Comparison of ENCODE assay signal across 8 cellular contexts in genomic region chr15:65183847-65184159, GRCh38. TPM values are rescaled to one million over a fixed set of nuclear protein-coding genes. Genes with fewer than 3 reads are reported as not detected.
DNase-seq lines count a peak whose midpoint lies in the region; ATAC-seq, FAIRE-seq and TF ChIP-seq lines count a peak whose summit lies in the region.

No MANE protein-coding gene starts in this region.

- H3K9me3 ChIP-seq in kidney (ENCODE audit: control insufficient read depth in 1 of 2, low read length in 2 of 2) (no peaks in the 10 kb centered on the region), testis (no peaks in the 10 kb centered on the region)

- peaks cover 0 to 13% of the 10 kb centered on the region in 2 donors for H3K36me3 ChIP-seq in kidney (ENCODE audit: control insufficient read depth in 1 of 2, insufficient read depth in 2 of 2, low read length in 2 of 2)
- no peaks in the 10 kb centered on the region for H3K36me3 ChIP-seq in testis (ENCODE audit: low read depth, missing control alignments)

- H3K9ac ChIP-seq in kidney (ENCODE audit: low read length in 2 of 2): peak overlapping the region; percentile 92 to 96

- no peaks in the 10 kb centered on the region for H3K27me3 ChIP-seq in testis

- peak overlapping the region; percentile 94 for H3K4me3 Mint-ChIP-seq in activated CD4-positive, alpha-beta T cell treated with anti-CD3 and anti-CD28 coated beads, Interleukin-2, amount 10 ng/mL, durations not matched to agents 24 days and 14 days
- peak overlapping the region; percentile 97 for H3K4me3 Mint-ChIP-seq in activated naive CD8-positive, alpha-beta T cell treated with anti-CD3 and anti-CD28 coated beads for 36 hours

- peaks cover 17% of the 10 kb centered on the region for H3K36me3 Mint-ChIP-seq in activated CD4-positive, alpha-beta T cell treated with anti-CD3 and anti-CD28 coated beads, Interleukin-2, amount 10 ng/mL, durations not matched to agents 24 days and 14 days (ENCODE audit: low read depth)
- H3K36me3 Mint-ChIP-seq in activated naive CD8-positive, alpha-beta T cell treated with anti-CD3 and anti-CD28 coated beads for 36 hours: peaks cover 21% of the 10 kb centered on the region

- no peak for TF ChIP-seq POLR2A in testis (IDR thresholded peaks at IDR 0.05)

- no peaks in the 10 kb centered on the region for H3K9me3 Mint-ChIP-seq in activated CD4-positive, alpha-beta T cell treated with anti-CD3 and anti-CD28 coated beads, Interleukin-2, amount 10 ng/mL, durations not matched to agents 24 days and 14 days
- no peaks in the 10 kb centered on the region for H3K9me3 Mint-ChIP-seq in activated naive CD8-positive, alpha-beta T cell treated with anti-CD3 and anti-CD28 coated beads for 36 hours

- intact Hi-C loops in activated CD4-positive, alpha-beta T cell treated with anti-CD3 and anti-CD28 coated beads, Interleukin-2, amount 10 ng/mL, durations not matched to agents 24 days and 14 days (cut with micrococcal nuclease): loop anchor here (10.0 kb wide), 1 partner anchor 339 kb away; the partner anchor contains the start of gene PLEKHO2
- intact Hi-C loops in kidney (cut with DNase I): no loop called here
- intact Hi-C loops in testis (cut with DNase I; ENCODE audit: low total_unique reads): no loop called here

- H3K27ac ChIP-seq in kidney (ENCODE audit: low read depth in 2 of 2, low read length in 2 of 2) (peak overlapping the region in 1 of 2 donors; percentile 96), testis (peak overlapping the region; percentile 92 to 97)

- peak overlapping the region; percentile 91 for H3K27ac Mint-ChIP-seq in activated CD4-positive, alpha-beta T cell treated with anti-CD3 and anti-CD28 coated beads, Interleukin-2, amount 10 ng/mL, durations not matched to agents 24 days and 14 days
- peak overlapping the region; percentile 90 for H3K27ac Mint-ChIP-seq in activated naive CD8-positive, alpha-beta T cell treated with anti-CD3 and anti-CD28 coated beads for 36 hours

- H3K4me1 ChIP-seq in kidney (ENCODE audit: control insufficient read depth in 1 of 2, insufficient read depth in 1 of 2, low read depth in 1 of 2, low read length in 2 of 2) (peaks cover 0 to 4% of the 10 kb centered on the region in 2 donors), testis (peaks cover 9% of the 10 kb centered on the region)

- H3K4me3 ChIP-seq in kidney (ENCODE audit: low read length in 2 of 2) (peak overlapping the region; percentile 93 to 96), testis (peak overlapping the region; percentile 90 to 91)

- TF ChIP-seq CTCF in kidney (IDR thresholded peaks at IDR 0.05; ENCODE audit: borderline replicate concordance, extremely low read depth, insufficient read depth): no peak
- TF ChIP-seq CTCF in testis (IDR thresholded peaks at IDR 0.05): no peak

- H3K4me1 Mint-ChIP-seq in activated CD4-positive, alpha-beta T cell treated with anti-CD3 and anti-CD28 coated beads, Interleukin-2, amount 10 ng/mL, durations not matched to agents 24 days and 14 days: peaks cover 23% of the 10 kb centered on the region
- peaks cover 31% of the 10 kb centered on the region for H3K4me1 Mint-ChIP-seq in activated naive CD8-positive, alpha-beta T cell treated with anti-CD3 and anti-CD28 coated beads for 36 hours

- ATAC-seq in HG03108 (IDR thresholded peaks at IDR 0.05; ENCODE audit: unreplicated experiment): no peak

- H3K27me3 Mint-ChIP-seq in activated CD4-positive, alpha-beta T cell treated with anti-CD3 and anti-CD28 coated beads, Interleukin-2, amount 10 ng/mL, durations not matched to agents 24 days and 14 days: no peaks in the 10 kb centered on the region
- H3K27me3 Mint-ChIP-seq in activated naive CD8-positive, alpha-beta T cell treated with anti-CD3 and anti-CD28 coated beads for 36 hours: no peaks in the 10 kb centered on the region

- no peak for DNase-seq in activated CD4-positive, alpha-beta T cell treated with anti-CD3 and anti-CD28 coated beads, Interleukin-2, amount 10 ng/mL, durations not matched to agents 24 days and 14 days
- no peak for DNase-seq in activated CD4-positive, alpha-beta T cell treated with anti-CD3 and anti-CD28 coated beads, Interleukin-2, amount 50 U/mL, for 4 hours
- DNase-seq in activated naive CD8-positive, alpha-beta T cell treated with anti-CD3 and anti-CD28 coated beads for 36 hours: no peak
- DNase-seq in kidney (no peak), testis (no peak), CD1c-positive myeloid dendritic cell (ENCODE audit: extremely low spot score) (no peak)
- DNase-seq in activated CD8-positive, alpha-beta memory T cell treated with anti-CD3 and anti-CD28 coated beads for 24 hours: no peak

- FAIRE-seq in kidney (lab: Jason Lieb, UNC): no peak

- WGBS in testis, 2 donors: 1 to 2% methylated on average over 4 of the region's 4 CpGs

RNA-seq across cellular contexts. Expression of gene CLPX, which starts 1.3 kb away (rescaled TPM):
- 62.8 and 63.5 TPM in 2 replicates for total RNA-seq in activated CD4-positive, alpha-beta T cell treated with anti-CD3 and anti-CD28 coated beads, Interleukin-2, amount 10 ng/mL, durations not matched to agents 24 days and 14 days
- total RNA-seq in activated naive CD8-positive, alpha-beta T cell treated with anti-CD3 and anti-CD28 coated beads for 36 hours: 10 to 100 TPM; 70.6 to 74.9 TPM
- total RNA-seq in kidney (48.2 TPM), testis (10 to 100 TPM; 60.4 to 89.4 TPM)
- polyA plus RNA-seq in kidney (ENCODE audit: insufficient read depth, low read depth, low replicate concordance) (18.4 TPM), testis (ENCODE audit: insufficient read depth, low read depth, low replicate concordance) (75.8 TPM)

RNA-seq across cellular contexts. Expression of gene CILP, which starts 27.5 kb away (rescaled TPM):
- total RNA-seq in activated CD4-positive, alpha-beta T cell treated with anti-CD3 and anti-CD28 coated beads, Interleukin-2, amount 10 ng/mL, durations not matched to agents 24 days and 14 days: 0.02 TPM in 2 replicates
- not detected for total RNA-seq in activated naive CD8-positive, alpha-beta T cell treated with anti-CD3 and anti-CD28 coated beads for 36 hours
- 1.5 TPM for total RNA-seq in kidney
- 0.37 TPM for polyA plus RNA-seq in kidney (ENCODE audit: insufficient read depth, low read depth, low replicate concordance)
- total RNA-seq in testis: 10 to 100 TPM in 1 of 2 donors, 1 to 10 TPM in 1; 8.0 to 27.1 TPM
- polyA plus RNA-seq in testis (ENCODE audit: insufficient read depth, low read depth, low replicate concordance): 48.6 TPM

RNA-seq across cellular contexts. Expression of gene PDCD7, which starts 50.2 kb away (rescaled TPM):
- 59.9 and 60.1 TPM in 2 replicates for total RNA-seq in activated CD4-positive, alpha-beta T cell treated with anti-CD3 and anti-CD28 coated beads, Interleukin-2, amount 10 ng/mL, durations not matched to agents 24 days and 14 days
- 10 to 100 TPM; 33.1 to 34.3 TPM for total RNA-seq in activated naive CD8-positive, alpha-beta T cell treated with anti-CD3 and anti-CD28 coated beads for 36 hours
- 21.5 TPM for total RNA-seq in kidney
- polyA plus RNA-seq in kidney (ENCODE audit: insufficient read depth, low read depth, low replicate concordance): 10.4 TPM
- 10 to 100 TPM; 66.8 to 76.1 TPM for total RNA-seq in testis
- 39.7 TPM for polyA plus RNA-seq in testis (ENCODE audit: insufficient read depth, low read depth, low replicate concordance)
